In the genomic region with DNA sequence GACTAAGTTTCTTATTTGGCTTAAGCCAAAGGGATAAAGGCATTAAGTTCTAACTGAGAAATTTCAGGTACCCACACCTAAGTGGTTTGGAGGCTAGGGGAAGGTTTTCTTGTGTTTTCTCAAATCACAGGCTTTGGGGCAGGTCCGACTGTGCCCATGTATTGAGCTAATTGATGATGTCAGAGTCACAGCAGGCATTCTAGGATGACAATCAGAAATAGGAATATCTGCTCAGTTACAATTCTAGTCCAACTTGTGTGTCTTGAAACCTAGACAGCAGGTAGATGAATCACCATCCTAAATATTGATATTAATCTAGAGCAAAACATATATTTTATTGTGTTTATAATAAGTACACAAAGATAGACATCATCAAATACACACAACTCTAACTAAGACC, we compare ENCODE assay signal across 22 cellular contexts.
"Had no signal": no experiment of that assay in that cellular context is flagged by ENCODE, and none has a peak within 500 bp of the region (broad histone marks: within the 10 kb centered on the region; RNA-seq: fewer than 3 reads in every experiment).

No MANE protein-coding gene starts in this region.

- ATAC-seq: esophagus mucosa; heart left ventricle; left colon; left ventricle myocardium superior; sciatic nerve; stimulated activated naive B cell treated with anti-CD40 and anti-IgM and Interleukin-4, amounts not matched to agents 10 μg/mL and 1 μg/mL and 100 μg/mL, for 72 hours; stimulated activated naive CD8-positive, alpha-beta T cell treated with anti-CD3 and anti-CD28 coated beads, Interleukin-15, amount 100 ng/mL, for 72 hours; upper lobe of right lung had no signal

- H3K4me3 ChIP-seq: colonic mucosa, heart left ventricle, lung, skin epidermis, testis, tibial nerve, upper lobe of right lung had no signal

- H3K9me3 ChIP-seq: colonic mucosa, heart left ventricle, neutrophil, testis, tibial nerve, upper lobe of right lung had no signal

- H3K27me3 Mint-ChIP-seq: stimulated activated naive B cell treated with anti-CD40 and anti-IgM and Interleukin-4, amounts not matched to agents 10 μg/mL and 1 μg/mL and 100 μg/mL, for 72 hours; stimulated activated naive CD8-positive, alpha-beta T cell treated with anti-CD3 and anti-CD28 coated beads, Interleukin-15, amount 100 ng/mL, for 72 hours had no signal

- H3K27me3 ChIP-seq: colonic mucosa, heart left ventricle, neutrophil, testis, tibial nerve, upper lobe of right lung had no signal

- H3K36me3 ChIP-seq: colonic mucosa, heart left ventricle, neutrophil, tibial nerve, upper lobe of right lung had no signal

- H3K36me3 Mint-ChIP-seq: stimulated activated naive B cell treated with anti-CD40 and anti-IgM and Interleukin-4, amounts not matched to agents 10 μg/mL and 1 μg/mL and 100 μg/mL, for 72 hours had no signal

- H3K27ac Mint-ChIP-seq: nephron progenitor cell; stimulated activated naive B cell treated with anti-CD40 and anti-IgM and Interleukin-4, amounts not matched to agents 10 μg/mL and 1 μg/mL and 100 μg/mL, for 72 hours had no signal

- H3K27ac ChIP-seq: colonic mucosa, heart left ventricle, neutrophil, skin epidermis, testis, tibial nerve, upper lobe of right lung had no signal

- H3K4me1 ChIP-seq: colonic mucosa had no signal

- DNase-seq: colonic mucosa; effector CD4-positive, alpha-beta T cell; heart left ventricle; hippocampal formation; left colon; left ventricle myocardium superior; mesenchymal stem cell; midbrain; nephron progenitor cell; posterior cingulate gyrus; stimulated activated CD4-positive, alpha-beta T cell treated with anti-CD3 and anti-CD28 coated beads, Interleukin-2, amount 100 ng/mL, for 24 hours; stimulated activated CD4-positive, alpha-beta T cell treated with anti-CD3 and anti-CD28 coated beads, Interleukin-4, amount 100 ng/mL, for 4 hours; stimulated activated naive B cell treated with anti-CD40 and anti-IgM and Interleukin-4, amounts not matched to agents 10 μg/mL and 1 μg/mL and 100 μg/mL, for 72 hours; stimulated activated naive CD8-positive, alpha-beta T cell treated with anti-CD3 and anti-CD28 coated beads, Interleukin-15, amount 100 ng/mL, for 72 hours; testis; upper lobe of right lung had no signal

- H3K4me3 Mint-ChIP-seq: nephron progenitor cell; stimulated activated naive B cell treated with anti-CD40 and anti-IgM and Interleukin-4, amounts not matched to agents 10 μg/mL and 1 μg/mL and 100 μg/mL, for 72 hours; stimulated activated naive CD8-positive, alpha-beta T cell treated with anti-CD3 and anti-CD28 coated beads, Interleukin-15, amount 100 ng/mL, for 72 hours had no signal

- H3K9me3 Mint-ChIP-seq: stimulated activated naive B cell treated with anti-CD40 and anti-IgM and Interleukin-4, amounts not matched to agents 10 μg/mL and 1 μg/mL and 100 μg/mL, for 72 hours; stimulated activated naive CD8-positive, alpha-beta T cell treated with anti-CD3 and anti-CD28 coated beads, Interleukin-15, amount 100 ng/mL, for 72 hours had no signal
